In the genomic region with DNA sequence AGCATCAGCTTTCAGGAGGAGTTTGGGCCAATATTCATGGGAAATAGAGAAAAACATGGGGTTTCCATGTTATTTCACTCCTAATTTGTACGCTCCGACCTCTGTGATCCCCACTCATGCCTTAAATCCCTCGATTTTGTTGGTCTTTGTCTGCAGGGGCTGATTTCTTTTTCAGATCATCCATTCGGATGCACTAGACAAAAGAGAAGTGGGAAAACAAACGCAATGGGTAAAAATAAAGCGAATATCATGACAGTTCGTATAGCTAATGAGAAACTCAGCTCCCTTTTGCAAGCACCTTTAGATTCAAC, we compare ENCODE assay signal across 8 cellular contexts. TPM values are rescaled to one million over a fixed set of nuclear protein-coding genes. Genes with fewer than 3 reads are reported as not detected.
A peak's percentile ranks its signal among the peaks of the same experiment; 100 is the strongest.
DNase-seq lines count a peak whose midpoint lies in the region; ATAC-seq and TF ChIP-seq lines count a peak whose summit lies in the region.

No MANE protein-coding gene starts in this region.

- TF ChIP-seq EP300 in esophagus muscularis mucosa (IDR thresholded peaks at IDR 0.05): no peak

- H3K27ac Mint-ChIP-seq in progenitor cell of endocrine pancreas: no peak overlapping the region

- H3K27me3 ChIP-seq in GM06990 (replicated peaks; ENCODE audit: control insufficient read depth, insufficient read depth, low read length) (no peaks in the 10 kb centered on the region), PC-3 (ENCODE audit: low read length) (no peaks in the 10 kb centered on the region), esophagus muscularis mucosa (peaks cover 0 to 8% (median 0%) of the 10 kb centered on the region in 4 donors)

- 43% methylated on average over 7 of the region's 7 CpGs for WGBS in esophagus muscularis mucosa

- peak overlapping the region; percentile 91 for H3K4me3 Mint-ChIP-seq in progenitor cell of endocrine pancreas (ENCODE audit: low read depth)

- H3K9me2 ChIP-seq in PC-3 (replicated peaks; ENCODE audit: low read length): no peaks in the 10 kb centered on the region

- CTCF ChIA-PET in PC-3 (lab: Charles Lee): no interaction called here

- H3K36me3 ChIP-seq in GM06990 (ENCODE audit: control insufficient read depth, insufficient read depth, low read length): no peaks in the 10 kb centered on the region
- H3K36me3 ChIP-seq in PC-3 (ENCODE audit: low read depth, low read length): peaks cover 11% of the 10 kb centered on the region
- peaks cover 0 to 6% (median 3%) of the 10 kb centered on the region in 4 donors for H3K36me3 ChIP-seq in esophagus muscularis mucosa

- H3F3A ChIP-seq in PC-3 (ENCODE audit: low read length, unreplicated experiment): no peaks in the 10 kb centered on the region

- peaks cover 4% of the 10 kb centered on the region for H3K36me3 Mint-ChIP-seq in progenitor cell of endocrine pancreas (ENCODE audit: insufficient read depth)

- peaks cover 46% of the 10 kb centered on the region for H3K4me1 ChIP-seq in PC-3 (ENCODE audit: insufficient read depth, low read length)
- peaks cover 8 to 20% (median 19%) of the 10 kb centered on the region in 4 donors for H3K4me1 ChIP-seq in esophagus muscularis mucosa

- H3K4me3 ChIP-seq in GM06990 (replicated peaks; ENCODE audit: low read depth, low read length) (peak overlapping the region; percentile 65), PC-3 (ENCODE audit: low read length) (peak overlapping the region; percentile 98), esophagus muscularis mucosa (peak overlapping the region; percentile 63 to 77 (median 74))

- H3K79me2 ChIP-seq in PC-3 (ENCODE audit: low read length): peaks cover 41% of the 10 kb centered on the region

- TF ChIP-seq POLR2A in esophagus muscularis mucosa (IDR thresholded peaks at IDR 0.05; ENCODE audit: low read depth): no peak

- peak overlapping the region; percentile 97 for H3K4me2 ChIP-seq in PC-3 (ENCODE audit: low read length)

- H3K9me3 ChIP-seq in PC-3 (ENCODE audit: low read length): no peaks in the 10 kb centered on the region
- no peaks in the 10 kb centered on the region for H3K9me3 ChIP-seq in esophagus muscularis mucosa

- H4K20me1 ChIP-seq in PC-3 (ENCODE audit: low read length): 0 out of 2 replicates have a peak, but pooled peaks cover 8% of the 10 kb centered on the region

- H3K9me3 Mint-ChIP-seq in progenitor cell of endocrine pancreas (ENCODE audit: low read depth): peaks cover 11% of the 10 kb centered on the region

- no peaks in the 10 kb centered on the region for H3K27me3 Mint-ChIP-seq in progenitor cell of endocrine pancreas

- no peak for DNase-seq in GM06990 (ENCODE audit: extremely low read depth, insufficient read length)
- DNase-seq in PC-3: no peak
- no peak for DNase-seq in esophagus muscularis mucosa (ENCODE audit: extremely low spot score)
- no peak for DNase-seq in progenitor cell of endocrine pancreas (ENCODE audit: low spot score, unreplicated experiment)
- DNase-seq in NCI-H1105 (lab: John Stamatoyannopoulos, UW): no peak
- no peak for DNase-seq in NCI-H1417 (lab: John Stamatoyannopoulos, UW)

- no peak for ATAC-seq in PC-3
- no peak for ATAC-seq in HG02885 (IDR thresholded peaks at IDR 0.05; ENCODE audit: poor library complexity, unreplicated experiment)
- ATAC-seq in GM18907 (IDR thresholded peaks at IDR 0.05; ENCODE audit: unreplicated experiment): no peak

- H3K27ac ChIP-seq in PC-3 (ENCODE audit: low read length) (no peak overlapping the region), esophagus muscularis mucosa (replicated peaks in 1 of 4) (no peak overlapping the region)

- POLR2A ChIA-PET in PC-3 (lab: Charles Lee; ENCODE audit: unreplicated experiment): no interaction called here

- peak overlapping the region; percentile 94; the same call in 1 of the 2 replicates for H3K9ac ChIP-seq in PC-3 (ENCODE audit: low read length)

- peaks cover 14% of the 10 kb centered on the region for H3K4me1 Mint-ChIP-seq in progenitor cell of endocrine pancreas (ENCODE audit: low read depth)

- intact Hi-C loops in PC-3 (cut with micrococcal nuclease) (no loop called here), esophagus muscularis mucosa (cut with DNase I) (no loop called here)

- peak overlapping the region; percentile 95 for H2AFZ ChIP-seq in PC-3 (ENCODE audit: low read length)

- BruUV-seq in PC-3 (replicated peaks; lab: Mats Ljungman, UMichigan): no TSS peak

- TF ChIP-seq CTCF in GM06990 (IDR thresholded peaks at IDR 0.05; ENCODE audit: insufficient read depth, low read length, poor library complexity, severe bottlenecking) (no peak), PC-3 (conservative IDR thresholded peaks at IDR 0.05; ENCODE audit: low read depth, low read length) (no peak), esophagus muscularis mucosa (IDR thresholded peaks at IDR 0.05) (no peak), progenitor cell of endocrine pancreas (IDR thresholded peaks at IDR 0.05; ENCODE audit: unreplicated experiment) (no peak)

RNA-seq across cellular contexts. Expression of a gene that starts 0.3 kb away (rescaled TPM):
- total RNA-seq in PC-3 (2014; rRNA removed) (12.0 and 13.9 TPM in 2 replicates), esophagus muscularis mucosa (10 to 100 TPM; 13.4 to 20.8 (median 17.0) TPM), progenitor cell of endocrine pancreas (21.0 and 25.7 TPM in 2 replicates)
